In genomic region chr4:26076000-26076587, GRCh38 we compare ENCODE assay signal across 8 cellular contexts.
A peak's percentile ranks its signal among the peaks of the same experiment; 100 is the strongest.
DNase-seq lines count a peak whose midpoint lies in the region; ATAC-seq, FAIRE-seq and TF ChIP-seq lines count a peak whose summit lies in the region.

No MANE protein-coding gene starts in this region.

- H3K4me3 Mint-ChIP-seq in activated naive CD8-positive, alpha-beta T cell treated with anti-CD3 and anti-CD28 coated beads, Interleukin-2, amount 50 U/mL, for 24 hours: peak overlapping the region; percentile 62

- peak overlapping the region; percentile 89 for H3K27ac ChIP-seq in HL-60 (replicated peaks)
- peak overlapping the region in 3 of 4 donors; percentile 10 to 50 (median 43) for H3K27ac ChIP-seq in sigmoid colon

- TF ChIP-seq CTCF in HL-60 (IDR thresholded peaks at IDR 0.05; ENCODE audit: insufficient read depth, low read length) (no peak), sigmoid colon (IDR thresholded peaks at IDR 0.05) (no peak)

- peaks cover 92% of the 10 kb centered on the region for H3K4me1 Mint-ChIP-seq in activated naive CD8-positive, alpha-beta T cell treated with anti-CD3 and anti-CD28 coated beads, Interleukin-2, amount 50 U/mL, for 24 hours

- DNase-seq in ELR (ENCODE audit: low read depth): peak; percentile 82
- DNase-seq in HL-60 (ENCODE audit: low read depth in 1 of 2, low spot score in 1 of 2): peak; percentile 61 to 86
- peak; percentile 48 for DNase-seq in activated naive CD8-positive, alpha-beta T cell treated with anti-CD3 and anti-CD28 coated beads, Interleukin-2, amount 50 U/mL, for 24 hours
- no peak for DNase-seq in sigmoid colon
- no peak for DNase-seq in HTR-8/SVneo (ENCODE audit: insufficient read length, low spot score)
- DNase-seq in D341Med (ENCODE audit: low spot score): no peak
- DNase-seq in C1 segment of cervical spinal cord (lab: John Stamatoyannopoulos, UW): no peak

- H3K9me3 ChIP-seq in sigmoid colon: no peaks in the 10 kb centered on the region

- peak in 2 of 4 donors; percentile 44 to 70 for TF ChIP-seq EP300 in sigmoid colon (IDR thresholded peaks at IDR 0.05)

- peaks cover 45% of the 10 kb centered on the region for H3K9me3 Mint-ChIP-seq in activated naive CD8-positive, alpha-beta T cell treated with anti-CD3 and anti-CD28 coated beads, Interleukin-2, amount 50 U/mL, for 24 hours

- FAIRE-seq in HTR-8/SVneo (lab: Jason Lieb, UNC): no peak

- H3K4me3 ChIP-seq in HL-60 (replicated peaks; ENCODE audit: insufficient read depth, low read length) (no peak overlapping the region), sigmoid colon (no peak overlapping the region)

- WGBS in sigmoid colon, 2 donors: 66 to 86% methylated on average over 4 of the region's 4 CpGs

- peaks cover 3% of the 10 kb centered on the region for H3K27me3 Mint-ChIP-seq in activated naive CD8-positive, alpha-beta T cell treated with anti-CD3 and anti-CD28 coated beads, Interleukin-2, amount 50 U/mL, for 24 hours

- peak; percentile 73 for ATAC-seq in GM21390 (IDR thresholded peaks at IDR 0.05; ENCODE audit: unreplicated experiment)
- ATAC-seq in activated naive CD8-positive, alpha-beta T cell treated with anti-CD3 and anti-CD28 coated beads, Interleukin-2, amount 50 U/mL, for 24 hours: peak; percentile 72

- no peaks in the 10 kb centered on the region for H3K36me3 ChIP-seq in sigmoid colon

- no peak for TF ChIP-seq POLR2A in sigmoid colon (IDR thresholded peaks at IDR 0.05)

- peaks cover 36% of the 10 kb centered on the region for H3K36me3 Mint-ChIP-seq in activated naive CD8-positive, alpha-beta T cell treated with anti-CD3 and anti-CD28 coated beads, Interleukin-2, amount 50 U/mL, for 24 hours (ENCODE audit: low read depth)

- peaks cover 0 to 7% (median 3%) of the 10 kb centered on the region in 4 donors for H3K4me1 ChIP-seq in sigmoid colon

- H3K27me3 ChIP-seq in HL-60 (ENCODE audit: insufficient read depth, poor library complexity, severe bottlenecking) (no peaks in the 10 kb centered on the region), sigmoid colon (no peaks in the 10 kb centered on the region)

- peak overlapping the region; percentile 96 for H3K27ac Mint-ChIP-seq in activated naive CD8-positive, alpha-beta T cell treated with anti-CD3 and anti-CD28 coated beads, Interleukin-2, amount 50 U/mL, for 24 hours

- intact Hi-C loops in sigmoid colon (cut with DNase I): no loop called here

Comparison
In these comparisons a context has a peak if more than half of its experiments do, and no peak if none do; other contexts are left out.
1. DNase-seq: peak in ELR (single experiment), HL-60 (2 of 2) and activated naive CD8-positive, alpha-beta T cell treated with anti-CD3 and anti-CD28 coated beads, Interleukin-2, amount 50 U/mL, for 24 hours (single experiment); none in sigmoid colon (single experiment), HTR-8/SVneo (single experiment), D341Med (single experiment) and C1 segment of cervical spinal cord (0 of 14).